11 cellular contexts compared by ENCODE assay signal in the genomic region with DNA sequence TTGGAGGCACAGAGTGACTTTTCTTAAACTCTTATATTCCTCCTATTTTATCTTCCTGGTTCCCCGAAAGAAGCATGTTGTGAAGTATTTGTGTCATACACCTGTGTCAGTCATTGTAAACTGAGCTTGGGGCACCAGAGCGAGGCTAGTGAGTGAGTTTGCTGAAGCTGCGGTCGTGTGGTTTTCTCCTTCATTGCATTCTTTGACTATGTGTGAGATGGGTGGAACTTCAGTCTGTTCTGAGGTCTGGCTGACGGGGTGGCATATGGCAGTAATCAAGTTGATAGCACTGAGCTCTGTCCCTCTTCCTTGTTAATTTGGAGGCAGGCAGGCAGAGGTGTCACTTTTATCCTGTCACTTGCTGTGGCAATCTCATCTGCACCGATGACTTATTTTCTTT. TPM values are rescaled to one million over a fixed set of nuclear protein-coding genes. Genes with fewer than 3 reads are reported as not detected.
DNase-seq lines count a peak whose midpoint lies in the region; ATAC-seq, FAIRE-seq and TF ChIP-seq lines count a peak whose summit lies in the region.
"Had no signal": no experiment of that assay in that cellular context is flagged by ENCODE, and none has a peak within 500 bp of the region (broad histone marks: within the 10 kb centered on the region; RNA-seq: fewer than 3 reads in every experiment).

No MANE protein-coding gene starts in this region.

- peaks cover 89 to 91% of the 10 kb centered on the region in 2 donors for H3K4me1 Mint-ChIP-seq in immature natural killer cell

- ATAC-seq in GM21360 (IDR thresholded peaks at IDR 0.05; ENCODE audit: unreplicated experiment) (peak; percentile 58), HG03439 (IDR thresholded peaks at IDR 0.05; ENCODE audit: unreplicated experiment) (peak; percentile 43)

- peaks cover 85% of the 10 kb centered on the region for H4K20me1 ChIP-seq in smooth muscle cell (ENCODE audit: low read depth)

- H3K27me3 Mint-ChIP-seq in immature natural killer cell (ENCODE audit: low read depth in 3 of 3): peaks cover 13 to 25% (median 16%) of the 10 kb centered on the region in 3 donors

- peak; percentile 91 for FAIRE-seq in GM12892 (lab: Jason Lieb, UNC)

- no peak overlapping the region for H3K9ac ChIP-seq in smooth muscle cell (ENCODE audit: low read depth)

- H3K9me3 Mint-ChIP-seq in immature natural killer cell: peaks cover 0 to 1% (median 0%) of the 10 kb centered on the region in 6 donors

- TF ChIP-seq CTCF in smooth muscle cell (IDR thresholded peaks at IDR 0.05; ENCODE audit: borderline replicate concordance, insufficient read depth, poor library complexity, severe bottlenecking): no peak

- H3K4me3 ChIP-seq in smooth muscle cell: no peak overlapping the region
- H3K4me3 ChIP-seq: thoracic aorta had no signal

- peaks cover 0 to 8% (median 8%) of the 10 kb centered on the region in 3 donors for H3K36me3 Mint-ChIP-seq in immature natural killer cell

- no peak overlapping the region for H3K4me2 ChIP-seq in smooth muscle cell

- no peak for DNase-seq in GM12892 (ENCODE audit: insufficient read length)
- DNase-seq in immature natural killer cell: peak; percentile 53 to 71 (median 62)
- no peak for DNase-seq in RPMI8226
- DNase-seq in smooth muscle cell (lab: John Stamatoyannopoulos, UW; ENCODE audit: unreplicated experiment): no peak
- DNase-seq in NCI-H345 treated with DMSO at 0.1 percent for 48 hours (lab: John Stamatoyannopoulos, UW; ENCODE audit: unreplicated experiment): no peak
- DNase-seq in mucosa of gallbladder (ENCODE audit: low spot score): no peak
- DNase-seq: mesendoderm had no signal

- no peaks in the 10 kb centered on the region for H3K27me3 ChIP-seq in smooth muscle cell (ENCODE audit: low read depth)

- peaks cover 10% of the 10 kb centered on the region for H3K4me1 ChIP-seq in smooth muscle cell (ENCODE audit: low read depth)

- H3K36me3 ChIP-seq in smooth muscle cell (ENCODE audit: low read depth): no peaks in the 10 kb centered on the region
- H3K36me3 ChIP-seq: thoracic aorta had no signal

- H3K4me3 Mint-ChIP-seq in immature natural killer cell: peak overlapping the region; percentile 44 to 87 (median 70)

- 67% methylated on average over 6 of the region's 6 CpGs for WGBS in smooth muscle cell (ENCODE audit: low lambda C conversion rate)

- no peak overlapping the region for H2AFZ ChIP-seq in smooth muscle cell (ENCODE audit: low read depth)

- no peak for TF ChIP-seq POLR2A in GM12892 (IDR thresholded peaks at IDR 0.05; ENCODE audit: low read depth, low read length)

- no peaks in the 10 kb centered on the region for H3K9me3 ChIP-seq in smooth muscle cell (replicated peaks; ENCODE audit: low read depth)
- H3K9me3 ChIP-seq: thoracic aorta had no signal

- no peak overlapping the region for H3K27ac ChIP-seq in smooth muscle cell (ENCODE audit: low read depth)
- H3K27ac ChIP-seq: thoracic aorta had no signal

- H3K79me2 ChIP-seq in smooth muscle cell (ENCODE audit: low read depth): peaks cover 60% of the 10 kb centered on the region

- H3K27ac Mint-ChIP-seq in immature natural killer cell: peak overlapping the region in 4 of 6 donors; percentile 0 to 76 (median 16)

- no peaks in the 10 kb centered on the region for H3F3A ChIP-seq in smooth muscle cell (ENCODE audit: low read depth)

RNA-seq across cellular contexts. Expression of a gene that starts 4.2 kb away (rescaled TPM):
- polyA plus RNA-seq in GM12892 (2012; ENCODE audit: missing spikeins): 14.7 TPM
- polyA plus RNA-seq in immature natural killer cell (100 to 1,000 TPM in 1 of 3 donors, 10 to 100 TPM in 2; 76.2 to 110 (median 78.1) TPM), smooth muscle cell (37.1 and 48.4 TPM in 2 replicates)
- total RNA-seq in smooth muscle cell (30.7 and 32.0 TPM in 2 replicates), mucosa of gallbladder (54.8 TPM)

RNA-seq across cellular contexts. Expression of a gene that starts 4.9 kb away (rescaled TPM):
- 38.0 TPM for polyA plus RNA-seq in GM12892 (2012; ENCODE audit: missing spikeins)
- polyA plus RNA-seq in immature natural killer cell (10 to 100 TPM in 2 of 3 donors, 1 to 10 TPM in 1; 6.9 to 16.7 (median 11.4) TPM), smooth muscle cell (6.6 and 11.6 TPM in 2 replicates)
- total RNA-seq in smooth muscle cell (11.0 and 12.9 TPM in 2 replicates), mucosa of gallbladder (14.7 TPM)

RNA-seq across cellular contexts. Expression of a gene that starts 24.5 kb away (rescaled TPM):
- polyA plus RNA-seq in GM12892 (2012; ENCODE audit: missing spikeins): 87.6 TPM
- polyA plus RNA-seq in immature natural killer cell (100 to 1,000 TPM in 2 of 3 donors, 10 to 100 TPM in 1; 92.7 to 116 (median 106) TPM), smooth muscle cell (41.3 and 45.4 TPM in 2 replicates)
- total RNA-seq in smooth muscle cell (49.7 and 53.1 TPM in 2 replicates), mucosa of gallbladder (39.4 TPM)

RNA-seq across cellular contexts. Expression of a gene that starts 24.7 kb away (rescaled TPM):
- polyA plus RNA-seq in GM12892 (2012; ENCODE audit: missing spikeins): 22.3 TPM
- polyA plus RNA-seq in immature natural killer cell (10 to 100 TPM; 16.3 to 34.4 (median 22.7) TPM), smooth muscle cell (11.5 and 11.7 TPM in 2 replicates)
- total RNA-seq in smooth muscle cell (12.4 and 14.7 TPM in 2 replicates), mucosa of gallbladder (29.7 TPM)

RNA-seq across cellular contexts. Expression of a gene that starts 47.6 kb away (rescaled TPM):
- polyA plus RNA-seq in GM12892 (2012; ENCODE audit: missing spikeins): 3.6 TPM
- polyA plus RNA-seq in immature natural killer cell (not detected), smooth muscle cell (not detected in 2 replicates)
- total RNA-seq in smooth muscle cell (not detected in 2 replicates), mucosa of gallbladder (not detected)
- total RNA-seq: LHCN-M2, thoracic aorta had no signal

Comparison
In these comparisons a context has a peak if more than half of its experiments do, and no peak if none do; other contexts are left out.
1. DNase-seq: peak in immature natural killer cell (3 of 3); none in GM12892 (single experiment), RPMI8226 (single experiment), smooth muscle cell (single experiment), NCI-H345 treated with DMSO at 0.1 percent for 48 hours (single experiment) and mucosa of gallbladder (single experiment).